Comparison of ENCODE assay signal across 8 cellular contexts in the genomic region with DNA sequence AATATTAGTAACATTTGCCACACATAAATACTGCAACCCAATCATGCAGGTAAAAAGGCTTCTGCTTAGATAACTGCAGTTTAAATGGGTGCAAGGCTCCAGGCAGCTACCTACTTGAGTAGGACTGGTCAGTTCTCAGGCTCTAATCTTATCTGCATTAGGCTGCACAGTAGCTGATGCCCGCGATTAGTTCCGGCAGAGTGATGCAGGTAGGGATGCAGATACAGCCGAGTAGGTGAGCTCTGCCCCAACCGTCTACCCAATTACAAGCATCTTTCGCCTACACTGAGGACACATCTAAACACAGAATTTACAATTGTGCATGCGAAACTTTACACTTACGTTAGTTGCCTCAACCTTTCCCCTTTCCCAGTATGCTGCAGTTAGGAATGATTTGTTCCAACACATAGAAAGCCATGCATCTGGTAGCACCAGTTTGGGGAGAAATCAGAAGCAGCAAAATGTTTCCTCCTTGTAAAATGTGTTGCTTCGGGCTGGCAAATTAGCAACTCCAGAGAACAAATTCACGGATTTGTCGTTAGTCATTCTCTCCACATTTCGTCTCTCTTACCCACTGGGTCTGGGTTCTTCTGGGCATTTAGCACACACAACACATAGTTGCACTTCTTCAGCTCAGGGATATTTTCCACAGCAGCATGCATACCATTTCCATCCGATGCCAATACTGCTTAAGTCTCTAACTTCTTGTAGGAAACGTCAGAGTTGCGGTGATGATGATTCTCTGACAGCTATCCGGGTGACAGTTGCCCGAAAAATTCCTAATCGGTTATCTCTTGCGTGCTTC. TPM values are rescaled to one million over a fixed set of nuclear protein-coding genes. Genes with fewer than 3 reads are reported as not detected.
A peak's percentile ranks its signal among the peaks of the same experiment; 100 is the strongest.
DNase-seq lines count a peak whose midpoint lies in the region; ATAC-seq, FAIRE-seq and TF ChIP-seq lines count a peak whose summit lies in the region.

No MANE protein-coding gene starts in this region.

- no peak overlapping the region for H3K4me3 Mint-ChIP-seq in CD4-positive, alpha-beta T cell
- no peak overlapping the region for H3K4me3 Mint-ChIP-seq in mesothelial cell of epicardium

- intact Hi-C loops in CD4-positive, alpha-beta T cell (cut with DNase I, micrococcal nuclease) = no loop called here
- intact Hi-C loops in esophagus muscularis mucosa (cut with DNase I) = loop anchor here (5.0 to 10.0 kb wide), 5 partner anchors 92 to 1575 kb away; no protein-coding TSS in a partner anchor
- intact Hi-C loops in pancreas (cut with DNase I) = loop anchor here in 1 of 3 donors (5.0 kb wide), 1 partner anchor 1577 kb away; no protein-coding TSS in a partner anchor

- no peaks in the 10 kb centered on the region for H3K36me3 ChIP-seq in NT2/D1 (ENCODE audit: insufficient read depth, insufficient read length, low read length)
- H3K36me3 ChIP-seq in esophagus muscularis mucosa = no peaks in the 10 kb centered on the region
- H3K36me3 ChIP-seq in pancreas = no peaks in the 10 kb centered on the region

- CTCF ChIA-PET in CD4-positive, alpha-beta T cell (lab: Charles Lee) = interaction anchor here (1.4 kb wide), 1 partner anchor 8 kb away, joined by 5 read pairs; no protein-coding TSS in a partner anchor

- POLR2A ChIA-PET in CD4-positive, alpha-beta T cell (lab: Charles Lee) = no interaction called here

- no peaks in the 10 kb centered on the region for H3K36me3 Mint-ChIP-seq in CD4-positive, alpha-beta T cell (ENCODE audit: low read depth)
- H3K36me3 Mint-ChIP-seq in mesothelial cell of epicardium = peaks cover 8% of the 10 kb centered on the region

- TF ChIP-seq POLR2A in esophagus muscularis mucosa (IDR thresholded peaks at IDR 0.05; ENCODE audit: low read depth) = no peak

- H3K9me3 Mint-ChIP-seq in CD4-positive, alpha-beta T cell = no peaks in the 10 kb centered on the region
- no peaks in the 10 kb centered on the region for H3K9me3 Mint-ChIP-seq in mesothelial cell of epicardium

- H3K27ac Mint-ChIP-seq in CD4-positive, alpha-beta T cell = no peak overlapping the region
- H3K27ac Mint-ChIP-seq in mesothelial cell of epicardium = no peak overlapping the region

- ATAC-seq in CD4-positive, alpha-beta T cell (ENCODE audit: poor library complexity) = peak; percentile 10
- ATAC-seq in GM21423 (IDR thresholded peaks at IDR 0.05; ENCODE audit: unreplicated experiment) (peak; percentile 5), pancreas (no peak), HG02870 (IDR thresholded peaks at IDR 0.05; ENCODE audit: unreplicated experiment) (no peak)

- H3K27me3 Mint-ChIP-seq in CD4-positive, alpha-beta T cell = peaks cover 9% of the 10 kb centered on the region
- peaks cover 3% of the 10 kb centered on the region for H3K27me3 Mint-ChIP-seq in mesothelial cell of epicardium (ENCODE audit: low read depth)

- H3K9ac ChIP-seq in NT2/D1 (ENCODE audit: insufficient read length, low read depth) = no peak overlapping the region

- peak in 1 of 10 experiments; percentile 0 for DNase-seq in CD4-positive, alpha-beta T cell
- no peak for DNase-seq in NT2/D1 (ENCODE audit: low read depth, low spot score)
- DNase-seq in esophagus muscularis mucosa (ENCODE audit: extremely low spot score) = no peak
- DNase-seq in pancreas = no peak
- DNase-seq in mesothelial cell of epicardium (ENCODE audit: low spot score in 2 of 2, unreplicated experiment in 2 of 2) = no peak
- DNase-seq in SKM-1 (lab: John Stamatoyannopoulos, UW; ENCODE audit: unreplicated experiment) = no peak

- peaks cover 10% of the 10 kb centered on the region for H3K27me3 ChIP-seq in CD4-positive, alpha-beta T cell (ENCODE audit: control insufficient read depth, insufficient read depth, low read length)
- H3K27me3 ChIP-seq in NT2/D1 (ENCODE audit: insufficient read depth, insufficient read length) = peaks cover 7% of the 10 kb centered on the region
- no peaks in the 10 kb centered on the region for H3K27me3 ChIP-seq in esophagus muscularis mucosa
- H3K27me3 ChIP-seq in pancreas = peaks cover 0 to 6% (median 0%) of the 10 kb centered on the region in 4 donors

- H3K27ac ChIP-seq in CD4-positive, alpha-beta T cell (ENCODE audit: low read depth, low read length) = no peak overlapping the region
- H3K27ac ChIP-seq in esophagus muscularis mucosa (replicated peaks in 1 of 4) (peak overlapping the region; percentile 92 to 96 (median 95)), pancreas (peak overlapping the region in 2 of 4 donors; percentile 6)

- no peaks in the 10 kb centered on the region for H3K4me1 ChIP-seq in NT2/D1 (ENCODE audit: insufficient read depth, insufficient read length)
- H3K4me1 ChIP-seq in esophagus muscularis mucosa = peaks cover 3 to 54% (median 52%) of the 10 kb centered on the region in 4 donors
- no peaks in the 10 kb centered on the region for H3K4me1 ChIP-seq in pancreas

- TF ChIP-seq EP300 in esophagus muscularis mucosa (IDR thresholded peaks at IDR 0.05) = no peak

- under 1% methylated on average over 19 of the region's 19 CpGs for WGBS in esophagus muscularis mucosa
- 1% methylated on average over 19 of the region's 19 CpGs for WGBS in pancreas, 2 donors

- peak overlapping the region; percentile 37 for H3K4me3 ChIP-seq in NT2/D1 (ENCODE audit: insufficient read length, low read depth)
- H3K4me3 ChIP-seq in esophagus muscularis mucosa = peak overlapping the region; percentile 72 to 89 (median 88)
- H3K4me3 ChIP-seq in pancreas = peak overlapping the region; percentile 55 to 83 (median 74)

- no peak for FAIRE-seq in pancreas (lab: Jason Lieb, UNC)

- peaks cover 17% of the 10 kb centered on the region for H3K4me1 Mint-ChIP-seq in CD4-positive, alpha-beta T cell (ENCODE audit: low read depth)
- peaks cover 18% of the 10 kb centered on the region for H3K4me1 Mint-ChIP-seq in mesothelial cell of epicardium

- H3K9me3 ChIP-seq in CD4-positive, alpha-beta T cell (ENCODE audit: control insufficient read depth, low read length) = no peaks in the 10 kb centered on the region
- no peaks in the 10 kb centered on the region for H3K9me3 ChIP-seq in NT2/D1 (ENCODE audit: insufficient read depth, low read length)
- no peaks in the 10 kb centered on the region for H3K9me3 ChIP-seq in esophagus muscularis mucosa
- H3K9me3 ChIP-seq in pancreas = no peaks in the 10 kb centered on the region

- no peak for TF ChIP-seq CTCF in CD4-positive, alpha-beta T cell (IDR thresholded peaks at IDR 0.05)
- TF ChIP-seq CTCF in esophagus muscularis mucosa (IDR thresholded peaks at IDR 0.05) (no peak), pancreas (IDR thresholded peaks at IDR 0.05) (no peak), mesothelial cell of epicardium (IDR thresholded peaks at IDR 0.05; ENCODE audit: unreplicated experiment) (no peak)

RNA-seq across cellular contexts. Expression of a gene that starts 0.5 kb away (rescaled TPM):
- under 1 TPM; 0.08 to 0.19 TPM for total RNA-seq in CD4-positive, alpha-beta T cell
- total RNA-seq in esophagus muscularis mucosa (10 to 100 TPM; 33.8 to 81.8 (median 49.1) TPM), pancreas (1 to 10 TPM; 1.1 to 3.8 (median 1.7) TPM), mesothelial cell of epicardium (26.9 to 31.2 TPM (median 29.7 TPM) in 3 replicates)
- polyA plus RNA-seq in pancreas = 1 to 10 TPM in 1 of 2 donors, under 1 TPM in 1; 0.46 to 1.2 TPM

Comparison
In these comparisons a context has a peak if more than half of its experiments do, and no peak if none do; other contexts are left out.
1. ATAC-seq: peak in CD4-positive, alpha-beta T cell (single experiment) and GM21423 (single experiment); none in pancreas (0 of 4) and HG02870 (single experiment).
2. H3K4me3 ChIP-seq: peak in every context shown above with its lines; median percentile 88 in esophagus muscularis mucosa; 74 in pancreas; 37 in NT2/D1.